In genomic region chr13:101655435-101655834, GRCh38 we compare ENCODE assay signal across 14 cellular contexts.
DNase-seq lines count a peak whose midpoint lies in the region; ATAC-seq, FAIRE-seq and TF ChIP-seq lines count a peak whose summit lies in the region.
"Had no signal": no experiment of that assay in that cellular context is flagged by ENCODE, and none has a peak within 500 bp of the region (broad histone marks: within the 10 kb centered on the region; RNA-seq: fewer than 3 reads in every experiment).

No MANE protein-coding gene starts in this region.

- no peaks in the 10 kb centered on the region for H3K27me3 Mint-ChIP-seq in activated T-helper 2 cell treated with anti-CD3 and anti-CD28 coated beads, Interferon-gamma antibody, Interleukin-2, Interleukin-4, amounts not matched to agents 10 μg/mL and 5 μg/mL and 100 μg/mL, durations not matched to agents 14 hours and 24 hours and 36 hours (ENCODE audit: low read depth)
- no peaks in the 10 kb centered on the region for H3K27me3 Mint-ChIP-seq in endothelial cell (ENCODE audit: unreplicated experiment)
- H3K27me3 Mint-ChIP-seq: dendritic cell treated with granulocyte-macrophage colony-stimulating factor and Interleukin-4, amounts not matched to agents 40 ng/mL and 50 ng/mL, for 4 days had no signal

- intact Hi-C loops in activated T-helper 2 cell treated with anti-CD3 and anti-CD28 coated beads, Interferon-gamma antibody, Interleukin-2, Interleukin-4, amounts not matched to agents 10 μg/mL and 5 μg/mL and 100 μg/mL, durations not matched to agents 14 hours and 24 hours and 36 hours (cut with micrococcal nuclease): no loop called here

- TF ChIP-seq POLR2A in GM12891 (IDR thresholded peaks at IDR 0.05; ENCODE audit: low read depth, low read length): no peak

- no peak for TF ChIP-seq CTCF in endothelial cell (IDR thresholded peaks at IDR 0.05; ENCODE audit: unreplicated experiment)

- no peaks in the 10 kb centered on the region for H3K36me3 Mint-ChIP-seq in activated T-helper 2 cell treated with anti-CD3 and anti-CD28 coated beads, Interferon-gamma antibody, Interleukin-2, Interleukin-4, amounts not matched to agents 10 μg/mL and 5 μg/mL and 100 μg/mL, durations not matched to agents 14 hours and 24 hours and 36 hours (ENCODE audit: low read depth)
- H3K36me3 Mint-ChIP-seq in endothelial cell (ENCODE audit: low read depth, unreplicated experiment): no peaks in the 10 kb centered on the region

- H3K27ac Mint-ChIP-seq in activated T-helper 2 cell treated with anti-CD3 and anti-CD28 coated beads, Interferon-gamma antibody, Interleukin-2, Interleukin-4, amounts not matched to agents 10 μg/mL and 5 μg/mL and 100 μg/mL, durations not matched to agents 14 hours and 24 hours and 36 hours: no peak overlapping the region
- H3K27ac Mint-ChIP-seq in endothelial cell (ENCODE audit: unreplicated experiment): no peak overlapping the region
- H3K27ac Mint-ChIP-seq: dendritic cell treated with granulocyte-macrophage colony-stimulating factor and Interleukin-4, amounts not matched to agents 40 ng/mL and 50 ng/mL, for 4 days had no signal

- ATAC-seq in GM21381 (IDR thresholded peaks at IDR 0.05; ENCODE audit: unreplicated experiment) (peak; percentile 75), HG03175 (IDR thresholded peaks at IDR 0.05; ENCODE audit: unreplicated experiment) (peak; percentile 74), GM18873 (IDR thresholded peaks at IDR 0.05; ENCODE audit: low FRiP score, unreplicated experiment) (no peak)

- no peak overlapping the region for H3K4me3 Mint-ChIP-seq in activated T-helper 2 cell treated with anti-CD3 and anti-CD28 coated beads, Interferon-gamma antibody, Interleukin-2, Interleukin-4, amounts not matched to agents 10 μg/mL and 5 μg/mL and 100 μg/mL, durations not matched to agents 14 hours and 24 hours and 36 hours (ENCODE audit: low read depth)
- no peak overlapping the region for H3K4me3 Mint-ChIP-seq in endothelial cell (ENCODE audit: unreplicated experiment)
- H3K4me3 Mint-ChIP-seq: dendritic cell treated with granulocyte-macrophage colony-stimulating factor and Interleukin-4, amounts not matched to agents 40 ng/mL and 50 ng/mL, for 4 days had no signal

- no peaks in the 10 kb centered on the region for H3K9me3 Mint-ChIP-seq in activated T-helper 2 cell treated with anti-CD3 and anti-CD28 coated beads, Interferon-gamma antibody, Interleukin-2, Interleukin-4, amounts not matched to agents 10 μg/mL and 5 μg/mL and 100 μg/mL, durations not matched to agents 14 hours and 24 hours and 36 hours
- no peaks in the 10 kb centered on the region for H3K9me3 Mint-ChIP-seq in endothelial cell (ENCODE audit: unreplicated experiment)

- H3K4me1 Mint-ChIP-seq in activated T-helper 2 cell treated with anti-CD3 and anti-CD28 coated beads, Interferon-gamma antibody, Interleukin-2, Interleukin-4, amounts not matched to agents 10 μg/mL and 5 μg/mL and 100 μg/mL, durations not matched to agents 14 hours and 24 hours and 36 hours (ENCODE audit: low read depth): no peaks in the 10 kb centered on the region
- no peaks in the 10 kb centered on the region for H3K4me1 Mint-ChIP-seq in endothelial cell (ENCODE audit: unreplicated experiment)

- no peak for DNase-seq in GM12891 (ENCODE audit: insufficient read length, low spot score)
- peak; percentile 28 for DNase-seq in NOMO-1 treated with dmso at 0.1 percent for 144 hours (lab: John Stamatoyannopoulos, UW; ENCODE audit: unreplicated experiment)
- no peak for DNase-seq in globus pallidus (ENCODE audit: low spot score)
- no peak for DNase-seq in activated T-helper 2 cell treated with anti-CD3 and anti-CD28 coated beads, Interferon-gamma antibody, Interleukin-2, Interleukin-4, amounts not matched to agents 10 μg/mL and 5 μg/mL and 100 μg/mL, durations not matched to agents 14 hours and 24 hours and 36 hours (ENCODE audit: low spot score)
- no peak for DNase-seq in endothelial cell (ENCODE audit: low spot score)
- DNase-seq: activated T-cell treated with anti-CD3 and anti-CD28 coated beads for 4 hours; amniotic stem cell; midbrain; Peyer's patch; stimulated activated CD4-positive, alpha-beta T cell treated with anti-CD3 and anti-CD28 coated beads, Interleukin-2, amount 100 ng/mL, for 24 hours had no signal

- FAIRE-seq in GM12891 (lab: Jason Lieb, UNC): no peak

TF ChIP-seq in GM12891, 5 proteins besides CTCF, POLR2A, EP300 and RAD21:
- TF ChIP-seq SPI1 (IDR thresholded peaks at IDR 0.05; ENCODE audit: low read depth, low read length): peak; percentile 86
- no peak for TF ChIP-seq PAX5 (IDR thresholded peaks at IDR 0.05; ENCODE audit: insufficient read depth, low read length, severe bottlenecking)
